28 cellular contexts compared by ENCODE assay signal in the genomic region with DNA sequence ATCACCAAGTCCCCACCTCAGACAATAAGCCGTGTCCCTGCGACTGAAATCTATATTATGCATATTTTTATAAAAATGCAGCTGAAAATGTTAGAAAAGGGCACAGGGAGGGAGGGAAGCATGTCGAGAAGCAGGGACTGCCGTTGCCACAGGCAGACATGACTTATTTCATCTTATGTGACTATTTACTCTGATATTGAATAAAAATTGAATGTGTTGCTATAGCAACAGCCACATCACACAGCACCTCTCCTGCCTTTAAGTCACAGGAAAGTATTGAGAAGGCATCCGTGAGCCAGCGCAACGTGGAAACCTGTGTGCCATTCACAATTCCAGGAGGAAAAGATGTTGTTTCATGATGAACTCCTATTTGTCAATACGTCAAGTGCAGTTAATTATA.
"Had no signal": no experiment of that assay in that cellular context is flagged by ENCODE, and none has a peak within 500 bp of the region (broad histone marks: within the 10 kb centered on the region; RNA-seq: fewer than 3 reads in every experiment).

No MANE protein-coding gene starts in this region.

- DNase-seq: hypothalamus; immature natural killer cell; left ventricle myocardium inferior; mesendoderm; naive B cell; ovary; stimulated activated CD4-positive, alpha-beta T cell treated with anti-CD3 and anti-CD28 coated beads, Interleukin-12 subunit alpha, Interleukin-12 subunit beta, amount 100 ng/mL, for 4 hours; stimulated activated CD4-positive, alpha-beta T cell treated with anti-CD3 and anti-CD28 coated beads, Interleukin-15, amount 100 ng/mL, for 24 hours; stimulated activated CD4-positive, alpha-beta T cell treated with anti-CD3 and anti-CD28 coated beads, Interleukin-2, amount 100 ng/mL, for 24 hours; stimulated activated CD4-positive, alpha-beta T cell treated with anti-CD3 and anti-CD28 coated beads, Interleukin-4, amount 100 ng/mL, for 1 hour; stimulated activated naive B cell treated with anti-CD40 and anti-IgM and Interleukin-4, amounts not matched to agents 10 μg/mL and 1 μg/mL and 100 μg/mL, for 72 hours; stimulated activated naive CD8-positive, alpha-beta T cell treated with anti-CD3 and anti-CD28 coated beads, Interleukin-15, Interleukin-2, amounts not matched to agents 100 U/mL and 50 U/mL, for 24 hours; stomach; testis; thyroid gland; transverse colon; upper lobe of left lung had no signal

- H3K27me3 ChIP-seq: neural progenitor cell, ovary, right atrium auricular region, stomach, testis, thyroid gland, transverse colon, upper lobe of left lung, vagina had no signal

- H3K9me3 ChIP-seq: neutrophil, ovary, right atrium auricular region, testis, thyroid gland, vagina had no signal

- H3K4me1 ChIP-seq: left ventricle myocardium inferior, neural progenitor cell, right atrium auricular region, stomach, testis, thyroid gland, transverse colon, upper lobe of left lung, vagina had no signal

- H3K4me3 ChIP-seq: left ventricle myocardium inferior, lung, neural progenitor cell, ovary, right atrium auricular region, skin epidermis, stomach, testis, thyroid gland, transverse colon, upper lobe of left lung, vagina had no signal

- H3K4me1 Mint-ChIP-seq: mesothelial cell of epicardium; naive B cell; nephron; neural progenitor cell; stimulated activated naive B cell treated with anti-CD40 and anti-IgM and Interleukin-4, amounts not matched to agents 10 μg/mL and 1 μg/mL and 100 μg/mL, for 72 hours had no signal

- H3K4me3 Mint-ChIP-seq: immature natural killer cell; mesothelial cell of epicardium; naive B cell; nephron; neural progenitor cell; stimulated activated naive B cell treated with anti-CD40 and anti-IgM and Interleukin-4, amounts not matched to agents 10 μg/mL and 1 μg/mL and 100 μg/mL, for 72 hours had no signal

- FAIRE-seq: islet of Langerhans had no signal

- H2AFZ ChIP-seq: neural progenitor cell had no signal

- H3K27ac Mint-ChIP-seq: immature natural killer cell; mesothelial cell of epicardium; nephron; neural progenitor cell; progenitor cell of endocrine pancreas; stimulated activated naive B cell treated with anti-CD40 and anti-IgM and Interleukin-4, amounts not matched to agents 10 μg/mL and 1 μg/mL and 100 μg/mL, for 72 hours had no signal

- H3K4me2 ChIP-seq: neural progenitor cell had no signal

- H3K36me3 Mint-ChIP-seq: immature natural killer cell; mesothelial cell of epicardium; naive B cell; neural progenitor cell; stimulated activated naive B cell treated with anti-CD40 and anti-IgM and Interleukin-4, amounts not matched to agents 10 μg/mL and 1 μg/mL and 100 μg/mL, for 72 hours had no signal

- H3K9ac ChIP-seq: neural progenitor cell had no signal

- H3K9me3 Mint-ChIP-seq: immature natural killer cell, neural progenitor cell had no signal

- ATAC-seq: sciatic nerve; stimulated activated naive B cell treated with anti-CD40 and anti-IgM and Interleukin-4, amounts not matched to agents 10 μg/mL and 1 μg/mL and 100 μg/mL, for 72 hours; stimulated activated naive CD8-positive, alpha-beta T cell treated with anti-CD3 and anti-CD28 coated beads, Interleukin-15, Interleukin-2, amounts not matched to agents 100 U/mL and 50 U/mL, for 24 hours had no signal

- H3K36me3 ChIP-seq: left ventricle myocardium inferior, neural progenitor cell, neutrophil, ovary, right atrium auricular region, thyroid gland, transverse colon, upper lobe of left lung, vagina had no signal

- H3K27ac ChIP-seq: left ventricle myocardium inferior, neural progenitor cell, neutrophil, ovary, right atrium auricular region, skin epidermis, stomach, testis, thyroid gland, transverse colon, upper lobe of left lung, vagina had no signal
